Comparison of ENCODE assay signal across 15 cellular contexts in genomic region chr3:151225040-151225975, GRCh38. TPM values are rescaled to one million over a fixed set of nuclear protein-coding genes. Genes with fewer than 3 reads are reported as not detected.
DNase-seq lines count a peak whose midpoint lies in the region; FAIRE-seq and TF ChIP-seq lines count a peak whose summit lies in the region.
"Had no signal": no experiment of that assay in that cellular context is flagged by ENCODE, and none has a peak within 500 bp of the region (broad histone marks: within the 10 kb centered on the region; RNA-seq: fewer than 3 reads in every experiment).

No MANE protein-coding gene starts in this region.

- no peaks in the 10 kb centered on the region for H3K36me3 ChIP-seq in CD8-positive, alpha-beta memory T cell (ENCODE audit: insufficient read depth, low read length)
- H3K36me3 ChIP-seq in bronchial epithelial cell (ENCODE audit: control insufficient read depth, insufficient read depth, low read length) = no peaks in the 10 kb centered on the region
- H3K36me3 ChIP-seq: spleen had no signal

- H3K27me3 Mint-ChIP-seq in CD8-positive, alpha-beta memory T cell = peaks cover 0 to 4% of the 10 kb centered on the region in 2 donors
- no peaks in the 10 kb centered on the region for H3K27me3 Mint-ChIP-seq in T-helper 2 cell treated with Interferon-gamma antibody and Interleukin-4, amounts not matched to agents 5 μg/mL and 100 μg/mL, for 36 hours (ENCODE audit: low read depth)
- H3K27me3 Mint-ChIP-seq in neural crest cell (ENCODE audit: low read depth) = no peaks in the 10 kb centered on the region
- H3K27me3 Mint-ChIP-seq: stimulated activated memory B cell treated with anti-CD40 and anti-IgM and Interleukin-4, amounts not matched to agents 10 μg/mL and 1 μg/mL and 100 μg/mL, for 72 hours had no signal

- TF ChIP-seq CTCF in bronchial epithelial cell (IDR thresholded peaks at IDR 0.05; ENCODE audit: insufficient read depth, low read length, severe bottlenecking) (no peak), neural crest cell (conservative IDR thresholded peaks at IDR 0.05) (no peak)

- H3K36me3 Mint-ChIP-seq in CD8-positive, alpha-beta memory T cell = peaks cover 0 to 16% (median 5%) of the 10 kb centered on the region in 3 donors
- peaks cover 24% of the 10 kb centered on the region for H3K36me3 Mint-ChIP-seq in T-helper 2 cell treated with Interferon-gamma antibody and Interleukin-4, amounts not matched to agents 5 μg/mL and 100 μg/mL, for 36 hours (ENCODE audit: low read depth)
- H3K36me3 Mint-ChIP-seq in neural crest cell (ENCODE audit: low read depth) = peaks cover 24% of the 10 kb centered on the region

- H3K27ac Mint-ChIP-seq in CD8-positive, alpha-beta memory T cell = peak overlapping the region; percentile 61 to 98 (median 90)
- H3K27ac Mint-ChIP-seq in T-helper 2 cell treated with Interferon-gamma antibody and Interleukin-4, amounts not matched to agents 5 μg/mL and 100 μg/mL, for 36 hours = peak overlapping the region; percentile 70
- H3K27ac Mint-ChIP-seq in neural crest cell (ENCODE audit: unreplicated experiment) = peak overlapping the region; percentile 72
- H3K27ac Mint-ChIP-seq: stimulated activated memory B cell treated with anti-CD40 and anti-IgM and Interleukin-4, amounts not matched to agents 10 μg/mL and 1 μg/mL and 100 μg/mL, for 72 hours; type B pancreatic cell had no signal

- H3K4me3 Mint-ChIP-seq in CD8-positive, alpha-beta memory T cell = peak overlapping the region in 5 of 7 donors; percentile 21 to 63 (median 42)
- H3K4me3 Mint-ChIP-seq in T-helper 2 cell treated with Interferon-gamma antibody and Interleukin-4, amounts not matched to agents 5 μg/mL and 100 μg/mL, for 36 hours = peak overlapping the region; percentile 31
- no peak overlapping the region for H3K4me3 Mint-ChIP-seq in neural crest cell
- H3K4me3 Mint-ChIP-seq: stimulated activated memory B cell treated with anti-CD40 and anti-IgM and Interleukin-4, amounts not matched to agents 10 μg/mL and 1 μg/mL and 100 μg/mL, for 72 hours; type B pancreatic cell had no signal

- peaks cover 37 to 53% (median 37%) of the 10 kb centered on the region in 3 donors for H3K4me1 Mint-ChIP-seq in CD8-positive, alpha-beta memory T cell
- peaks cover 47% of the 10 kb centered on the region for H3K4me1 Mint-ChIP-seq in T-helper 2 cell treated with Interferon-gamma antibody and Interleukin-4, amounts not matched to agents 5 μg/mL and 100 μg/mL, for 36 hours (ENCODE audit: low read depth)
- H3K4me1 Mint-ChIP-seq in neural crest cell = peaks cover 15% of the 10 kb centered on the region

- no peak overlapping the region for H3K4me3 ChIP-seq in CD8-positive, alpha-beta memory T cell (ENCODE audit: low read length)
- H3K4me3 ChIP-seq in bronchial epithelial cell (ENCODE audit: low read depth, low read length) = no peak overlapping the region
- H3K4me3 ChIP-seq: spleen had no signal

- no peak overlapping the region for H3K27ac ChIP-seq in CD8-positive, alpha-beta memory T cell (ENCODE audit: low read depth, low read length)

- no peaks in the 10 kb centered on the region for H3K9me3 ChIP-seq in CD8-positive, alpha-beta memory T cell (ENCODE audit: low read length)

- peak; percentile 32 for FAIRE-seq in bronchial epithelial cell (lab: Jason Lieb, UNC)
- FAIRE-seq: GM19239 had no signal

- POLR2A ChIA-PET in CD8-positive, alpha-beta memory T cell (lab: Charles Lee) = interaction anchor here (0.6 kb wide), 1 partner anchor 32 kb away, joined by 7 read pairs; no protein-coding TSS in a partner anchor

- H3K27me3 ChIP-seq in CD8-positive, alpha-beta memory T cell (ENCODE audit: insufficient read depth, low read length, poor library complexity, severe bottlenecking) = no peaks in the 10 kb centered on the region
- no peaks in the 10 kb centered on the region for H3K27me3 ChIP-seq in bronchial epithelial cell (ENCODE audit: control insufficient read depth, insufficient read depth, low read length)
- H3K27me3 ChIP-seq: spleen had no signal

- CTCF ChIA-PET in CD8-positive, alpha-beta memory T cell (lab: Charles Lee) = interaction anchor here (1.1 to 8.5 kb wide), 4 partner anchors 14 to 58 kb away, joined by 3 to 99 read pairs (median 28); partner anchors contain the start of gene P2RY14

- no peak for DNase-seq in CD8-positive, alpha-beta memory T cell
- DNase-seq in T-helper 2 cell treated with Interferon-gamma antibody and Interleukin-4, amounts not matched to agents 5 μg/mL and 100 μg/mL, for 36 hours (ENCODE audit: low spot score) = no peak
- DNase-seq in bronchial epithelial cell (ENCODE audit: low read depth) = no peak
- DNase-seq in neural crest cell (ENCODE audit: low read depth, low spot score) = no peak
- DNase-seq in DMS53 (lab: John Stamatoyannopoulos, UW) = no peak
- DNase-seq in NCI-H510A (lab: John Stamatoyannopoulos, UW) = no peak
- no peak for DNase-seq in ureter (ENCODE audit: low spot score)
- DNase-seq in hepatic stellate cell (ENCODE audit: low spot score) = no peak
- DNase-seq: C1 segment of cervical spinal cord, posterior cingulate gyrus, spleen had no signal

- H3K9me3 Mint-ChIP-seq in CD8-positive, alpha-beta memory T cell = peaks cover 0 to 12% (median 6%) of the 10 kb centered on the region in 5 donors
- peaks cover 28% of the 10 kb centered on the region for H3K9me3 Mint-ChIP-seq in T-helper 2 cell treated with Interferon-gamma antibody and Interleukin-4, amounts not matched to agents 5 μg/mL and 100 μg/mL, for 36 hours
- peaks cover 15% of the 10 kb centered on the region for H3K9me3 Mint-ChIP-seq in neural crest cell

- peaks cover 25% of the 10 kb centered on the region for H3K4me1 ChIP-seq in CD8-positive, alpha-beta memory T cell (ENCODE audit: insufficient read depth, low read length)

RNA-seq across cellular contexts. Expression of gene GPR171, which starts 22.3 kb away (rescaled TPM):
- total RNA-seq in CD8-positive, alpha-beta memory T cell = 100 to 1,000 TPM; 179 to 188 TPM
- polyA plus RNA-seq in CD8-positive, alpha-beta memory T cell = 264 TPM
- total RNA-seq in bronchial epithelial cell = not detected in 2 replicates
- not detected in 2 replicates for total RNA-seq in neural crest cell
- total RNA-seq in ureter = 4.7 TPM
- total RNA-seq: LHCN-M2 had no signal

RNA-seq across cellular contexts. Expression of gene P2RY14, which starts 53.0 kb away (rescaled TPM):
- total RNA-seq in CD8-positive, alpha-beta memory T cell = 1 to 10 TPM in 1 of 2 experiments, under 1 TPM in 1; 0.84 to 1.3 TPM
- 4.3 TPM for polyA plus RNA-seq in CD8-positive, alpha-beta memory T cell
- total RNA-seq in bronchial epithelial cell (under 0.01 TPM in 1 of 2 replicates, not detected in the other), neural crest cell (not detected in 2 replicates), ureter (0.68 TPM)
- total RNA-seq: LHCN-M2 had no signal

Comparison
In these comparisons a context has a peak if more than half of its experiments do, and no peak if none do; other contexts are left out.
1. RNA of gene GPR171, which starts 22.3 kb away (total RNA-seq): 179 to 188 TPM in CD8-positive, alpha-beta memory T cell; 4.7 TPM in ureter (single experiment), not detected in bronchial epithelial cell and not detected in neural crest cell; every median in the first group is over 10 times any median in the second.
2. Peak in every context shown above with its lines, with median percentiles within 50 percentile points of each other: H3K27ac Mint-ChIP-seq.